In the genomic region with DNA sequence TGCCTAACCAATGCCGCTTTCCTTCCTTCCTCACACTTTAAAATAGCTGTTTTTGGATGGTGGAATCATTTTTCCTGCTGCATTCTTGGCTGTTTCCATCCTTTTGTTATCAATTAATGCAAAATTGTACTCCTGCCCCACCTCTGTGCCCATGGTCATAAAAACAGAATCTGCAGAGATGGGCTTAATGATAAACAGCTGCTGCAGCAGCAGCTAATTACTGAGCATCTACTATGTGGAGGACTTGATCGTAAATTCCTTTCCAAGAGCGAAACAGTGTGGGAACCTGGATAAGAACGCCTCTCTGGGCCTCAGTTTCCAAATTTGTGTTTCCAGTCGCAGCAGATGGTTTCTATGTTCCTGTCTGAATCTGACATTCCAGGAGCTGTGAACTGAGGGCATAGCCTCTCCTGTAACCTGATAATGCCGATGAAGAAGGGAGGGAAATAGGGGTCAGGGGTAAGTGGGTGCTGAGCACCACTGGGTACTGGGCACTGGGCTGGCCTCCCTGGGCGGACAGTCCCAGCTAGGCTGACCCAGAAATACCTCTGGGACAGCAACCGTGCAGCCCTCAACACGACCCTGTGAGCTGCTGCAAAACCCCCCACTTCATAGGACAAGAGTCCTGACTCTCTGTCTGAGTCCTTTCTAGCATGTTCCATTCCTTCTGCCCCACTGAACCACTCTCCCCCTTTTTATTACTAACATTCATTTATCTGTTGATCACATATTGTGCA, we compare ENCODE assay signal across 18 cellular contexts.
DNase-seq lines count a peak whose midpoint lies in the region; ATAC-seq and TF ChIP-seq lines count a peak whose summit lies in the region.
"Had no signal": no experiment of that assay in that cellular context is flagged by ENCODE, and none has a peak within 500 bp of the region (broad histone marks: within the 10 kb centered on the region; RNA-seq: fewer than 3 reads in every experiment).

No MANE protein-coding gene starts in this region.

- H3K4me1 ChIP-seq in HEK293 (ENCODE audit: control insufficient read depth, insufficient read depth, low read length) (no peaks in the 10 kb centered on the region), spleen (peaks cover 0 to 37% (median 5%) of the 10 kb centered on the region in 6 donors), PC-3 (ENCODE audit: insufficient read depth, low read length) (no peaks in the 10 kb centered on the region)

- peaks cover 0 to 4% (median 0%) of the 10 kb centered on the region in 6 donors for H3K9me3 Mint-ChIP-seq in immature natural killer cell

- CTCF ChIA-PET in HEK293 (lab: Yijun Ruan, JAX), result interaction anchor here (0.6 to 1.2 kb wide), 3 partner anchors 36 to 302 kb away, joined by 3 to 4 read pairs (median 3); no protein-coding TSS in a partner anchor
- CTCF ChIA-PET in PC-3 (lab: Charles Lee), result no interaction called here

- peaks cover 0 to 4% (median 0%) of the 10 kb centered on the region in 3 donors for H3K36me3 Mint-ChIP-seq in immature natural killer cell

- POLR2A ChIA-PET in HEK293 (lab: Yijun Ruan, JAX) (interaction anchor here (1.1 kb wide), 1 partner anchor 49 kb away, joined by 3 read pairs; no protein-coding TSS in a partner anchor), PC-3 (lab: Charles Lee; ENCODE audit: unreplicated experiment) (no interaction called here)

- no peak overlapping the region for H3K4me2 ChIP-seq in PC-3 (ENCODE audit: low read length)
- H3K4me2 ChIP-seq: BLaER1 treated with 17β-estradiol and CSF1 and Interleukin-3, amounts not matched to agents 10 nM and 100 nM had no signal

- no TSS peak for BruUV-seq in PC-3 (replicated peaks; lab: Mats Ljungman, UMichigan)

- no peaks in the 10 kb centered on the region for H4K20me1 ChIP-seq in PC-3 (ENCODE audit: low read length)

- peak overlapping the region in 4 of 5 donors; percentile 22 to 60 (median 39) for H3K4me3 Mint-ChIP-seq in immature natural killer cell

- H3K27ac Mint-ChIP-seq in immature natural killer cell, result peak overlapping the region in 3 of 6 donors; percentile 31 to 90 (median 84)

- no peak overlapping the region for H2AFZ ChIP-seq in PC-3 (ENCODE audit: low read length)

- no peaks in the 10 kb centered on the region for H3K27me3 ChIP-seq in spleen (replicated peaks in 1 of 7)
- no peaks in the 10 kb centered on the region for H3K27me3 ChIP-seq in PC-3 (ENCODE audit: low read length)
- H3K27me3 ChIP-seq: BLaER1 treated with 17β-estradiol and CSF1 and Interleukin-3, amounts not matched to agents 10 nM and 100 nM had no signal

- H3K27me3 Mint-ChIP-seq in immature natural killer cell (ENCODE audit: low read depth in 3 of 3), result peaks cover 6 to 24% (median 12%) of the 10 kb centered on the region in 3 donors

- intact Hi-C loops in spleen (cut with DNase I; ENCODE audit: low total_unique reads) (no loop called here), PC-3 (cut with micrococcal nuclease) (no loop called here)

- H3K27ac ChIP-seq in HEK293 (ENCODE audit: extremely low read depth, low read depth, low read length), result no peak overlapping the region
- H3K27ac ChIP-seq in spleen, result no peak overlapping the region
- no peak overlapping the region for H3K27ac ChIP-seq in PC-3 (ENCODE audit: low read length)
- H3K27ac ChIP-seq: BLaER1 treated with 17β-estradiol and CSF1 and Interleukin-3, amounts not matched to agents 10 nM and 100 nM had no signal

- ATAC-seq in GM18502 (IDR thresholded peaks at IDR 0.05; ENCODE audit: poor library complexity, unreplicated experiment) (no peak), PC-3 (no peak)
- ATAC-seq: GM12878 had no signal

- peaks cover 59 to 62% of the 10 kb centered on the region in 2 donors for H3K4me1 Mint-ChIP-seq in immature natural killer cell

- WGBS in spleen, 5 donors, result 86 to 93% (median 90%) methylated on average over 8 to 9 of the region's 9 CpGs

- H3K9me3 ChIP-seq in HEK293 (ENCODE audit: control insufficient read depth, insufficient read depth, low read depth, low read length), result no peaks in the 10 kb centered on the region
- H3K9me3 ChIP-seq in spleen, result no peaks in the 10 kb centered on the region
- no peaks in the 10 kb centered on the region for H3K9me3 ChIP-seq in PC-3 (ENCODE audit: low read length)
- H3K9me3 ChIP-seq: BLaER1 treated with 17β-estradiol and CSF1 and Interleukin-3, amounts not matched to agents 10 nM and 100 nM had no signal

- no peaks in the 10 kb centered on the region for H3K9me2 ChIP-seq in PC-3 (replicated peaks; ENCODE audit: low read length)

- no peak for TF ChIP-seq POLR2A in spleen (IDR thresholded peaks at IDR 0.05)

- no peak for TF ChIP-seq CTCF in HEK293 (tag by site-specific recombination; IDR thresholded peaks at IDR 0.05)
- TF ChIP-seq CTCF in spleen (IDR thresholded peaks at IDR 0.05 in 8 of 11, conservative IDR thresholded peaks at IDR 0.05 in 3 of 11), result no peak
- TF ChIP-seq CTCF in PC-3 (conservative IDR thresholded peaks at IDR 0.05; ENCODE audit: low read depth, low read length), result no peak

- no peak overlapping the region for H3K9ac ChIP-seq in PC-3 (ENCODE audit: low read length)
- H3K9ac ChIP-seq: BLaER1 treated with 17β-estradiol and CSF1 and Interleukin-3, amounts not matched to agents 10 nM and 100 nM had no signal

- H3K36me3 ChIP-seq in HEK293 (ENCODE audit: control insufficient read depth in 2 of 2, insufficient read depth in 1 of 2, low read length in 2 of 2) (no peaks in the 10 kb centered on the region), spleen (no peaks in the 10 kb centered on the region), PC-3 (ENCODE audit: low read depth, low read length) (no peaks in the 10 kb centered on the region)
- H3K36me3 ChIP-seq: BLaER1 treated with 17β-estradiol and CSF1 and Interleukin-3, amounts not matched to agents 10 nM and 100 nM had no signal

- no peaks in the 10 kb centered on the region for H3F3A ChIP-seq in PC-3 (ENCODE audit: low read length, unreplicated experiment)

- no peaks in the 10 kb centered on the region for H3K79me2 ChIP-seq in PC-3 (ENCODE audit: low read length)

- DNase-seq in NCI-H2171 treated with DMSO at 0.1 percent for 48 hours (lab: John Stamatoyannopoulos, UW) (peak; percentile 17), NCI-H2171 (lab: John Stamatoyannopoulos, UW) (no peak), immature natural killer cell (no peak), spleen (peak; percentile 49), Kasumi-1 (lab: John Stamatoyannopoulos, UW) (no peak), PC-3 (no peak)
- DNase-seq: 8988T, COR-L47, HCEC 1CT, Karpas-422, NCI-H1417, NCI-H1930, NCI-H510A treated with DMSO at 0.1 percent for 48 hours, SIG-M5 had no signal

- H3K4me3 ChIP-seq in HEK293 (ENCODE audit: low read depth, low read length), result no peak overlapping the region
- no peak overlapping the region for H3K4me3 ChIP-seq in spleen
- no peak overlapping the region for H3K4me3 ChIP-seq in PC-3 (ENCODE audit: low read length)
- H3K4me3 ChIP-seq: BLaER1 treated with 17β-estradiol and CSF1 and Interleukin-3, amounts not matched to agents 10 nM and 100 nM; GM12878 had no signal

TF ChIP-seq in HEK293, 187 proteins besides CTCF, POLR2A, EP300 and RAD21:
- TF ChIP-seq ZNF214 (tag by site-specific recombination; IDR thresholded peaks at IDR 0.05; ENCODE audit: borderline replicate concordance) (no peak), ZNF664 (tag by site-specific recombination; IDR thresholded peaks at IDR 0.05) (peak; percentile 66; the same call in 1 of the 2 replicates)
TF ChIP-seq in HEK293: peak in this region for 1.

Comparison
In these comparisons a context has a peak if more than half of its experiments do, and no peak if none do; other contexts are left out.
1. DNase-seq: peak in NCI-H2171 treated with DMSO at 0.1 percent for 48 hours (single experiment) and spleen (single experiment); none in NCI-H2171 (single experiment), immature natural killer cell (0 of 3), Kasumi-1 (0 of 2) and PC-3 (single experiment).